Comparison of ENCODE assay signal across 21 cellular contexts in genomic region chr2:14773696-14774095, GRCh38.
"Had no signal": no experiment of that assay in that cellular context is flagged by ENCODE, and none has a peak within 500 bp of the region (broad histone marks: within the 10 kb centered on the region; RNA-seq: fewer than 3 reads in every experiment).

No MANE protein-coding gene starts in this region.

- ATAC-seq: effector memory CD8-positive, alpha-beta T cell; heart left ventricle; natural killer cell treated with Interleukin-12 subunit alpha and Interleukin-12 subunit beta and Interleukin-15 and Interleukin-18, amount 100 ng/mL, for 72 hours; psoas muscle; sciatic nerve; stimulated activated naive B cell treated with anti-CD40 and anti-IgM and Interleukin-4, amounts not matched to agents 10 μg/mL and 1 μg/mL and 100 μg/mL, for 72 hours; stimulated activated naive CD8-positive, alpha-beta T cell treated with anti-CD3 and anti-CD28 coated beads, Interleukin-15, amount 100 ng/mL, for 72 hours had no signal

- H3K27me3 ChIP-seq: heart left ventricle, testis, tibial nerve had no signal

- H3K4me3 ChIP-seq: heart left ventricle, psoas muscle, skin epidermis, testis, tibial nerve had no signal

- H3K36me3 Mint-ChIP-seq: natural killer cell treated with Interleukin-12 subunit alpha and Interleukin-12 subunit beta and Interleukin-15 and Interleukin-18, amount 100 ng/mL, for 72 hours; stimulated activated naive B cell treated with anti-CD40 and anti-IgM and Interleukin-4, amounts not matched to agents 10 μg/mL and 1 μg/mL and 100 μg/mL, for 72 hours had no signal

- H3K27me3 Mint-ChIP-seq: dendritic cell treated with granulocyte-macrophage colony-stimulating factor and Interleukin-4, amounts not matched to agents 40 ng/mL and 50 ng/mL, for 4 days; natural killer cell treated with Interleukin-12 subunit alpha and Interleukin-12 subunit beta and Interleukin-15 and Interleukin-18, amount 100 ng/mL, for 72 hours; stimulated activated naive B cell treated with anti-CD40 and anti-IgM and Interleukin-4, amounts not matched to agents 10 μg/mL and 1 μg/mL and 100 μg/mL, for 72 hours had no signal

- H3K9me3 ChIP-seq: heart left ventricle, psoas muscle, testis, tibial nerve had no signal

- H3K36me3 ChIP-seq: heart left ventricle, tibial nerve had no signal

- H3K4me1 ChIP-seq: heart left ventricle, psoas muscle, testis, tibial nerve had no signal

- H3K9me3 Mint-ChIP-seq: dendritic cell treated with granulocyte-macrophage colony-stimulating factor and Interleukin-4, amounts not matched to agents 40 ng/mL and 50 ng/mL, for 4 days had no signal

- H3K4me3 Mint-ChIP-seq: dendritic cell treated with granulocyte-macrophage colony-stimulating factor and Interleukin-4, amounts not matched to agents 40 ng/mL and 50 ng/mL, for 4 days; effector memory CD8-positive, alpha-beta T cell; natural killer cell treated with Interleukin-12 subunit alpha and Interleukin-12 subunit beta and Interleukin-15 and Interleukin-18, amount 100 ng/mL, for 72 hours; stimulated activated naive B cell treated with anti-CD40 and anti-IgM and Interleukin-4, amounts not matched to agents 10 μg/mL and 1 μg/mL and 100 μg/mL, for 72 hours; stimulated activated naive CD8-positive, alpha-beta T cell treated with anti-CD3 and anti-CD28 coated beads, Interleukin-15, amount 100 ng/mL, for 72 hours had no signal

- FAIRE-seq: colon, frontal cortex had no signal

- H3K27ac ChIP-seq: epithelial cell of prostate, heart left ventricle, psoas muscle, skin epidermis, testis, tibial nerve had no signal

- H3K4me1 Mint-ChIP-seq: stimulated activated naive B cell treated with anti-CD40 and anti-IgM and Interleukin-4, amounts not matched to agents 10 μg/mL and 1 μg/mL and 100 μg/mL, for 72 hours; stimulated activated naive CD8-positive, alpha-beta T cell treated with anti-CD3 and anti-CD28 coated beads, Interleukin-15, amount 100 ng/mL, for 72 hours had no signal

- DNase-seq: cerebellar nuclear complex; effector memory CD8-positive, alpha-beta T cell; heart left ventricle; hypothalamus; kidney glomerular epithelial cell; midbrain; psoas muscle; retina; stimulated activated CD4-positive, alpha-beta T cell treated with anti-CD3 and anti-CD28 coated beads, Interleukin-2, amount 100 ng/mL, for 24 hours; stimulated activated CD4-positive, alpha-beta T cell treated with anti-CD3 and anti-CD28 coated beads, Interleukin-4, amount 100 ng/mL, for 4 hours; stimulated activated naive B cell treated with anti-CD40 and anti-IgM and Interleukin-4, amounts not matched to agents 10 μg/mL and 1 μg/mL and 100 μg/mL, for 72 hours; stimulated activated naive CD8-positive, alpha-beta T cell treated with anti-CD3 and anti-CD28 coated beads, Interleukin-15, amount 100 ng/mL, for 72 hours; testis had no signal

- H3K27ac Mint-ChIP-seq: dendritic cell treated with granulocyte-macrophage colony-stimulating factor and Interleukin-4, amounts not matched to agents 40 ng/mL and 50 ng/mL, for 4 days; effector memory CD8-positive, alpha-beta T cell; natural killer cell treated with Interleukin-12 subunit alpha and Interleukin-12 subunit beta and Interleukin-15 and Interleukin-18, amount 100 ng/mL, for 72 hours; stimulated activated naive B cell treated with anti-CD40 and anti-IgM and Interleukin-4, amounts not matched to agents 10 μg/mL and 1 μg/mL and 100 μg/mL, for 72 hours; stimulated activated naive CD8-positive, alpha-beta T cell treated with anti-CD3 and anti-CD28 coated beads, Interleukin-15, amount 100 ng/mL, for 72 hours had no signal
